Comparison of ENCODE assay signal across 1 cellular context in the genomic region with DNA sequence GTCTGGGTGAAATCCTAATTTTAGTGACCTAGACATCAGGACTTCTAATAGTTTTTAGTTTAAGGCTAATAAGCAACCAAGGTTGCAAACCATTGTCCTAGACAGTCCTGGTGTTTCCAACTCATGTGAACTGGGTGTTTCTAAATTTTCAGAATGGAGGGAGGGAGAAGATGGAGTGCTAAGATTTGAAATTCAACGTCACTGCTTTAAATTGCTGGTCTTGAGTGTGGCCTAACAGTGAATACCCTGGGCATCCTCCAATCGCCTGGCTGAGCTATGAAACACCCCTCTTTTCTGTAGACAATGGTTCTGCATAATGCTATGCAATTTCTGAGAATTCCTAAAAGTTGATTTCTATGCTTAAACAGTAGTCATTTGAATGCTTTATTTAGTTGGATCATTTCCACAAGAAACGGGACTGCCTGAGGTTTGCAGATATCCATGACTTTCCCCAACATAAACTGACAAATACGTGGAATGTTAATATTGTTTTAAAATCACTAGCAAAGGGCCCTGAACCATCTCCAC.
TF ChIP-seq lines count a peak whose summit lies in the region.

No MANE protein-coding gene starts in this region.

TF ChIP-seq in K562, 482 proteins besides CTCF, POLR2A, EP300 and RAD21 (continued from another document):
- TF ChIP-seq, protein P1, sequence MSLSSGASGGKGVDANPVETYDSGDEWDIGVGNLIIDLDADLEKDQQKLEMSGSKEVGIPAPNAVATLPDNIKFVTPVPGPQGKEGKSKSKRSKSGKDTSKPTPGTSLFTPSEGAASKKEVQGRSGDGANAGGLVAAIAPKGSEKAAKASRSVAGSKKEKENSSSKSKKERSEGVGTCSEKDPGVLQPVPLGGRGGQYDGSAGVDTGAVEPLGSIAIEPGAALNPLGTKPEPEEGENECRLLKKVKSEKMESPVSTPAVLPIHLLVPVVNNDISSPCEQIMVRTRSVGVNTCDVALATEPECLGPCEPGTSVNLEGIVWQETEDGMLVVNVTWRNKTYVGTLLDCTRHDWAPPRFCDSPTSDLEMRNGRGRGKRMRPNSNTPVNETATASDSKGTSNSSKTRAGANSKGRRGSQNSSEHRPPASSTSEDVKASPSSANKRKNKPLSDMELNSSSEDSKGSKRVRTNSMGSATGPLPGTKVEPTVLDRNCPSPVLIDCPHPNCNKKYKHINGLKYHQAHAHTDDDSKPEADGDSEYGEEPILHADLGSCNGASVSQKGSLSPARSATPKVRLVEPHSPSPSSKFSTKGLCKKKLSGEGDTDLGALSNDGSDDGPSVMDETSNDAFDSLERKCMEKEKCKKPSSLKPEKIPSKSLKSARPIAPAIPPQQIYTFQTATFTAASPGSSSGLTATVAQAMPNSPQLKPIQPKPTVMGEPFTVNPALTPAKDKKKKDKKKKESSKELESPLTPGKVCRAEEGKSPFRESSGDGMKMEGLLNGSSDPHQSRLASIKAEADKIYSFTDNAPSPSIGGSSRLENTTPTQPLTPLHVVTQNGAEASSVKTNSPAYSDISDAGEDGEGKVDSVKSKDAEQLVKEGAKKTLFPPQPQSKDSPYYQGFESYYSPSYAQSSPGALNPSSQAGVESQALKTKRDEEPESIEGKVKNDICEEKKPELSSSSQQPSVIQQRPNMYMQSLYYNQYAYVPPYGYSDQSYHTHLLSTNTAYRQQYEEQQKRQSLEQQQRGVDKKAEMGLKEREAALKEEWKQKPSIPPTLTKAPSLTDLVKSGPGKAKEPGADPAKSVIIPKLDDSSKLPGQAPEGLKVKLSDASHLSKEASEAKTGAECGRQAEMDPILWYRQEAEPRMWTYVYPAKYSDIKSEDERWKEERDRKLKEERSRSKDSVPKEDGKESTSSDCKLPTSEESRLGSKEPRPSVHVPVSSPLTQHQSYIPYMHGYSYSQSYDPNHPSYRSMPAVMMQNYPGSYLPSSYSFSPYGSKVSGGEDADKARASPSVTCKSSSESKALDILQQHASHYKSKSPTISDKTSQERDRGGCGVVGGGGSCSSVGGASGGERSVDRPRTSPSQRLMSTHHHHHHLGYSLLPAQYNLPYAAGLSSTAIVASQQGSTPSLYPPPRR (CRISPR knock-in tag; IDR thresholded peaks at IDR 0.05; ENCODE audit: borderline replicate concordance): no peak
- TF ChIP-seq ZBTB17 (CRISPR knock-in tag; IDR thresholded peaks at IDR 0.05): no peak
- no peak for TF ChIP-seq NR2C2 (CRISPR knock-in tag; IDR thresholded peaks at IDR 0.05)
- no peak for TF ChIP-seq NR2C2 (tag; IDR thresholded peaks at IDR 0.05)
- no peak for TF ChIP-seq PCBP2 (IDR thresholded peaks at IDR 0.05; ENCODE audit: low read depth, low read length, poor library complexity, severe bottlenecking)
- TF ChIP-seq CEBPB (tag; IDR thresholded peaks at IDR 0.05): peak; percentile 62
- TF ChIP-seq SAP30 (IDR thresholded peaks at IDR 0.05; ENCODE audit: borderline replicate concordance, insufficient read depth, low read depth, low read length, poor library complexity, severe bottlenecking): no peak
- no peak for TF ChIP-seq ZNF57 (CRISPR knock-in tag; IDR thresholded peaks at IDR 0.05)
- no peak for TF ChIP-seq CCAR2 (IDR thresholded peaks at IDR 0.05; ENCODE audit: low read depth, low read length)
- TF ChIP-seq FOXJ2 (tag; IDR thresholded peaks at IDR 0.05): 0 out of 2 replicates have a peak, but pooled peaks have one; percentile 48
